In the genomic region with DNA sequence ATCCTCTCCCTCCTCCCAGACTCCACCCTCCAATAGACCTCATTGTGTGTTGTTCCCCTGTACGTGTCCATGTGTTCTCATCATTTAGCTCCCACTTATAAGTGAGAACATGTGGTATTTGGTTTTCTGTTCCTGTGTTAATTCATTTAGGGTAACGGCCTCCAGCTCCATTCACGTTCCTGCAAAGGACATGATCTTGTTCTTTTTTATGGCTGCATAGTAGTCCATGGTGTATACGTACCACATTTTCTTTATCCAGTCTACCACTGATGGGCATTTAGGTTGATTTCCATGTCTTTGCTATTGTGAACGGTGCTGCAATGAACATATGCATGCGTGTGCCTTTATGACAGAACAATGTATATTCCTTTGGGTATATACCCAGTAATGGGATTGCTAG, we compare ENCODE assay signal across 3 cellular contexts. TPM values are rescaled to one million over a fixed set of nuclear protein-coding genes. Genes with fewer than 3 reads are reported as not detected.
DNase-seq lines count a peak whose midpoint lies in the region; ATAC-seq, FAIRE-seq and TF ChIP-seq lines count a peak whose summit lies in the region.
"Not testable (repeated sequence)": the region's sequence is repeated elsewhere in the genome, so short reads cannot be mapped to it uniquely, and the experiment has no call there.

No MANE protein-coding gene starts in this region.

- not testable (repeated sequence) for ATAC-seq in K562

- H3K27ac Mint-ChIP-seq in nephron progenitor cell: peak overlapping the region; percentile 31

- H3K9me3 Mint-ChIP-seq in nephron progenitor cell: peaks cover 25% of the 10 kb centered on the region

- not testable (repeated sequence) for H3K4me1 ChIP-seq in HEK293 (ENCODE audit: control insufficient read depth, insufficient read depth, low read length); K562 (replicated peaks in 1 of 2; ENCODE audit: control insufficient read depth in 2 of 2, insufficient read depth in 2 of 2, low read length in 2 of 2)

- H3K27ac ChIP-seq in HEK293 (ENCODE audit: extremely low read depth, low read depth, low read length); K562 (ENCODE audit: extremely low read depth, low read depth, low read length): not testable (repeated sequence)

- not testable (repeated sequence) for H3K27me3 Mint-ChIP-seq in nephron progenitor cell (ENCODE audit: low read depth, poor library complexity)

- FAIRE-seq in K562 (lab: Jason Lieb, UNC): not testable (repeated sequence)

- H3K36me3 Mint-ChIP-seq in nephron progenitor cell (ENCODE audit: low read depth): not testable (repeated sequence)

- H3K9me3 ChIP-seq in HEK293 (ENCODE audit: control insufficient read depth, insufficient read depth, low read depth, low read length); K562 (replicated peaks; ENCODE audit: control insufficient read depth, insufficient read depth, low read depth, low read length): not testable (repeated sequence)

- H3K4me1 Mint-ChIP-seq in nephron progenitor cell: not testable (repeated sequence)

- H2AFZ ChIP-seq in K562 (ENCODE audit: low read depth, low read length): not testable (repeated sequence)

- CTCF ChIA-PET in HEK293 (lab: Yijun Ruan, JAX); K562 (lab: Yijun Ruan, JAX; ENCODE audit: low intra/inter-chr PET ratio): not testable (repeated sequence)

- not testable (repeated sequence) for H4K20me1 ChIP-seq in K562 (replicated peaks; ENCODE audit: control insufficient read depth, insufficient read depth, low read length)

- in situ Hi-C loops in K562 (cut with MboI): not testable (repeated sequence)

- H3K4me3 ChIP-seq in HEK293 (ENCODE audit: low read depth, low read length); K562: not testable (repeated sequence)

- TF ChIP-seq POLR2A in K562 (conservative IDR thresholded peaks at IDR 0.05): not testable (repeated sequence)

- intact Hi-C loops in K562 (cut with micrococcal nuclease): not testable (repeated sequence)

- not testable (repeated sequence) for H3K4me2 ChIP-seq in K562 (ENCODE audit: insufficient read depth, low read length)

- H3K4me3 Mint-ChIP-seq in nephron progenitor cell: not testable (repeated sequence)

- H3K9me1 ChIP-seq in K562 (ENCODE audit: control insufficient read depth, insufficient read depth, low read length): not testable (repeated sequence)

- not testable (repeated sequence) for BruUV-seq in K562 (replicated peaks; lab: Mats Ljungman, UMichigan)

- POLR2A ChIA-PET in HEK293 (lab: Yijun Ruan, JAX): not testable (repeated sequence)
- POLR2A ChIA-PET in K562 (lab: Yijun Ruan, JAX): interaction anchor here (0.7 to 1.2 kb wide), 2 partner anchors 9 to 421 kb away, joined by 3 to 4 read pairs; no protein-coding TSS in a partner anchor

- not testable (repeated sequence) for TF ChIP-seq EP300 in K562 (IDR thresholded peaks at IDR 0.05; ENCODE audit: low read length)

- not testable (repeated sequence) for TF ChIP-seq CTCF in HEK293 (tag by site-specific recombination; IDR thresholded peaks at IDR 0.05); K562 (IDR thresholded peaks at IDR 0.05 in 2 of 3, conservative IDR thresholded peaks at IDR 0.05 in 1 of 3; ENCODE audit: insufficient read depth in 2 of 3, low read depth in 1 of 3, low read length in 3 of 3); nephron progenitor cell (IDR thresholded peaks at IDR 0.05)

- DNase-seq in K562 (ENCODE audit: extremely low read depth in 1 of 4, low spot score in 3 of 4); nephron progenitor cell: not testable (repeated sequence)

- H3K9ac ChIP-seq in K562 (ENCODE audit: insufficient read depth in 1 of 2, low read depth in 2 of 2, low read length in 2 of 2): not testable (repeated sequence)

- H3K36me3 ChIP-seq in HEK293 (ENCODE audit: control insufficient read depth in 2 of 2, insufficient read depth in 1 of 2, low read length in 2 of 2); K562 (ENCODE audit: control insufficient read depth, insufficient read depth, low read length): not testable (repeated sequence)

- H3K79me2 ChIP-seq in K562 (ENCODE audit: control insufficient read depth, insufficient read depth, low read length): not testable (repeated sequence)

- H3K27me3 ChIP-seq in K562 (ENCODE audit: control insufficient read depth in 2 of 2, insufficient read depth in 2 of 2, low read length in 2 of 2): not testable (repeated sequence)

- 26% methylated on average over 6 of the region's 6 CpGs for WGBS in K562 (ENCODE audit: insufficient coverage, low coverage, missing lambda C conversion rate)

- TF ChIP-seq RAD21 in K562 (CRISPR knock-in tag; conservative IDR thresholded peaks at IDR 0.05 in 1 of 2, IDR thresholded peaks at IDR 0.05 in 1 of 2): not testable (repeated sequence)

TF ChIP-seq in HEK293, 187 proteins besides CTCF, POLR2A, EP300 and RAD21:
- peak; percentile 77 for TF ChIP-seq ZNF146 (tag by site-specific recombination; IDR thresholded peaks at IDR 0.05)
TF ChIP-seq in HEK293: peak in this region for 1; not testable (repeated sequence) for 186.

TF ChIP-seq in K562, 482 proteins besides CTCF, POLR2A, EP300 and RAD21:
- TF ChIP-seq ZNF146 (CRISPR knock-in tag; IDR thresholded peaks at IDR 0.05; ENCODE audit: unreplicated experiment): peak; percentile 87

RNA-seq across cellular contexts. Expression of a gene that starts 25.7 kb away (rescaled TPM):
- 5.4 and 20.3 TPM in 2 replicates for total RNA-seq in K562 (2011; cell fraction: chromatin; rRNA removed; ENCODE audit: low replicate concordance)
- total RNA-seq in K562 (2011; cell fraction: nucleolus; rRNA removed): 3.2 and 5.7 TPM in 2 replicates
- total RNA-seq in K562 (2011; cell fraction: nucleoplasm; rRNA removed): 10.4 and 16.7 TPM in 2 replicates
- total RNA-seq in K562 (2014; rRNA removed) (16.2 and 17.8 TPM in 2 replicates), K562 (2014; rRNA removed; fragmentation: Illumina TruSeq; extraction: Trizol) (19.8 and 25.5 TPM in 2 replicates), K562 (2015; rRNA removed; fragmentation: Illumina TruSeq; extraction: Trizol) (15.3 and 15.9 TPM in 2 replicates), K562 (2021) (20.4 and 26.6 TPM in 2 replicates)
- polyA plus RNA-seq in K562 (2011; rRNA removed) (1.5 and 2.6 TPM in 2 replicates), K562 (2014; fragmentation: Illumina TruSeq; extraction: Trizol) (19.3 and 20.3 TPM in 2 replicates), K562 (2014; fragmentation: Nextera tagmentation; extraction: Ambion mirVana) (1 to 10 TPM; 3.5 TPM), K562 (2014; rRNA removed) (12.4 and 16.2 TPM in 2 replicates)
- polyA plus RNA-seq in K562 (2011; cell fraction: cytosol; rRNA removed): 0.73 and 1.7 TPM in 2 replicates
- 2.3 and 4.7 TPM in 2 replicates for polyA plus RNA-seq in K562 (2011; cell fraction: nucleus; rRNA removed)
- 12.0 and 48.0 TPM in 2 replicates for polyA plus RNA-seq in K562 (2012)
- 2.2 and 5.9 TPM in 2 replicates for polyA minus RNA-seq in K562 (2011; rRNA and poly(A)+ RNA removed)
- 1.3 and 2.1 TPM in 2 replicates for polyA minus RNA-seq in K562 (2011; cell fraction: cytosol; rRNA and poly(A)+ RNA removed)
- polyA minus RNA-seq in K562 (2011; cell fraction: nucleus; rRNA and poly(A)+ RNA removed): 2.3 and 8.1 TPM in 2 replicates

RNA-seq across cellular contexts. Expression of a gene that starts 45.4 kb away (rescaled TPM):
- 13.5 and 31.5 TPM in 2 replicates for total RNA-seq in K562 (2011; cell fraction: chromatin; rRNA removed; ENCODE audit: low replicate concordance)
- total RNA-seq in K562 (2011; cell fraction: nucleolus; rRNA removed): 8.2 and 8.8 TPM in 2 replicates
- total RNA-seq in K562 (2011; cell fraction: nucleoplasm; rRNA removed): 15.3 and 23.7 TPM in 2 replicates
- total RNA-seq in K562 (2014; rRNA removed) (16.1 and 16.2 TPM in 2 replicates), K562 (2014; rRNA removed; fragmentation: Illumina TruSeq; extraction: Trizol) (33.1 and 39.8 TPM in 2 replicates), K562 (2015; rRNA removed; fragmentation: Illumina TruSeq; extraction: Trizol) (29.7 and 32.9 TPM in 2 replicates), K562 (2021) (36.4 and 40.0 TPM in 2 replicates)
- polyA plus RNA-seq in K562 (2011; rRNA removed) (56.6 and 66.5 TPM in 2 replicates), K562 (2014; fragmentation: Illumina TruSeq; extraction: Trizol) (49.7 and 53.3 TPM in 2 replicates), K562 (2014; fragmentation: Nextera tagmentation; extraction: Ambion mirVana) (1 to 10 TPM; 7.1 to 7.9 TPM), K562 (2014; rRNA removed) (23.9 TPM in 2 replicates)
- 11.4 and 29.4 TPM in 2 replicates for polyA plus RNA-seq in K562 (2011; cell fraction: cytosol; rRNA removed)
- 10.9 and 20.0 TPM in 2 replicates for polyA plus RNA-seq in K562 (2011; cell fraction: nucleus; rRNA removed)
- polyA plus RNA-seq in K562 (2012): 28.6 and 34.4 TPM in 2 replicates
- polyA minus RNA-seq in K562 (2011; rRNA and poly(A)+ RNA removed): 174 and 201 TPM in 2 replicates
- polyA minus RNA-seq in K562 (2011; cell fraction: cytosol; rRNA and poly(A)+ RNA removed): 32.2 and 48.1 TPM in 2 replicates
- 8.3 and 18.8 TPM in 2 replicates for polyA minus RNA-seq in K562 (2011; cell fraction: nucleus; rRNA and poly(A)+ RNA removed)
